14 cellular contexts compared by ENCODE assay signal in the genomic region with DNA sequence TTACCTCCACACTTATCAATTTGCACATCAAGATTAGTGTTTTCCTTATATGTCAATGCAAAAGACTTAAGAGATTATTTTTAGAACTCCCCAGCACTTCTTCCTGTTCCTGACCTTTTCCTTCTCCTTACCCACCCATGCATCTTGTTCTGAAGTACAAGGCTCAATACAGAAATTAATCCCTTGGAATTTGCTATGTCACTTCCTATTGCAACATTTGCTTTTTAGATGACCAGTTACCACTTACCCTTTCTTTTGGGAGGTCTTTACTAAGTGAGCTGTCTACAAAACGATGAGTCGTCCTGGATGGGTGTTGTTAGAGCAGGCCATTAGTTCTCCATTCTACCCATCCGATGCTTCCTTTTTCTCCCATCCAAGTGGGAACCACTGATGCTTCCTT.
DNase-seq lines count a peak whose midpoint lies in the region; ATAC-seq, FAIRE-seq and TF ChIP-seq lines count a peak whose summit lies in the region.
"Had no signal": no experiment of that assay in that cellular context is flagged by ENCODE, and none has a peak within 500 bp of the region (broad histone marks: within the 10 kb centered on the region; RNA-seq: fewer than 3 reads in every experiment).

No MANE protein-coding gene starts in this region.

- H3K4me3 ChIP-seq in A549 = no peak overlapping the region
- no peak overlapping the region for H3K4me3 ChIP-seq in fibroblast of villous mesenchyme (ENCODE audit: low read depth, low read length)
- H3K4me3 ChIP-seq: upper lobe of right lung had no signal

- DNase-seq in A549 (ENCODE audit: low read depth in 1 of 2, low spot score in 1 of 2) = peak; percentile 55 to 94
- peak; percentile 99 for DNase-seq in HCEC 1CT
- peak; percentile 97 for DNase-seq in SK-MEL-5 (ENCODE audit: low read depth, low spot score)
- DNase-seq in fibroblast of villous mesenchyme (ENCODE audit: low read depth) = peak; percentile 88
- no peak for DNase-seq in left ventricle myocardium superior
- no peak for DNase-seq in nephron progenitor cell
- DNase-seq in activated CD4-positive, CD25-positive, alpha-beta regulatory T cell (lab: John Stamatoyannopoulos, UW) = no peak
- DNase-seq: NCI-H1436, upper lobe of right lung had no signal

- CTCF ChIA-PET in A549 (lab: Yijun Ruan, JAX) = no interaction called here

- in situ Hi-C loops in SK-MEL-5 (cut with HindIII; ENCODE audit: low pct_unique_long_range_greater_than_20kb, low sequenced_read_pairs) = no loop called here

- H3K4me1 Mint-ChIP-seq in nephron progenitor cell = peaks cover 8% of the 10 kb centered on the region

- no peaks in the 10 kb centered on the region for H3K9me3 Mint-ChIP-seq in nephron progenitor cell

- WGBS in A549 (ENCODE audit: missing lambda C conversion rate) = 0% methylated on average over 3 of the region's 3 CpGs

- no peak for TF ChIP-seq POLR2A in A549 (IDR thresholded peaks at IDR 0.05; ENCODE audit: low read length)

- no peaks in the 10 kb centered on the region for H3K36me3 Mint-ChIP-seq in nephron progenitor cell (ENCODE audit: low read depth)

- H3K9me3 ChIP-seq in A549 = no peaks in the 10 kb centered on the region
- H3K9me3 ChIP-seq: upper lobe of right lung had no signal

- H3K4me3 Mint-ChIP-seq in nephron progenitor cell = no peak overlapping the region

- H3K27ac Mint-ChIP-seq in nephron progenitor cell = no peak overlapping the region

- H3K27ac ChIP-seq in A549 = peak overlapping the region; percentile 82 to 84
- H3K27ac ChIP-seq: upper lobe of right lung, VCaP had no signal

- intact Hi-C loops in left ventricle myocardium superior (cut with micrococcal nuclease) = no loop called here

- peak; percentile 81 to 86; a peak in 4 of 5 replicates for TF ChIP-seq EP300 in A549 (IDR thresholded peaks at IDR 0.05)

- peak; percentile 89 to 94 for ATAC-seq in A549
- no peak for ATAC-seq in left ventricle myocardium superior
- no peak for ATAC-seq in HG03439 (IDR thresholded peaks at IDR 0.05; ENCODE audit: unreplicated experiment)
- ATAC-seq: HCT116, sciatic nerve, upper lobe of right lung had no signal

- TF ChIP-seq CTCF in A549 (IDR thresholded peaks at IDR 0.05) (no peak), fibroblast of villous mesenchyme (IDR thresholded peaks at IDR 0.05; ENCODE audit: insufficient read depth, low read depth, low read length) (no peak), nephron progenitor cell (IDR thresholded peaks at IDR 0.05) (no peak)

- peak; percentile 61 for FAIRE-seq in A549 (lab: Jason Lieb, UNC)
- FAIRE-seq: colon had no signal

- peaks cover 56% of the 10 kb centered on the region for H3K4me1 ChIP-seq in A549
- H3K4me1 ChIP-seq: upper lobe of right lung had no signal

- TF ChIP-seq RAD21 in A549 (conservative IDR thresholded peaks at IDR 0.05 in 1 of 2, IDR thresholded peaks at IDR 0.05 in 1 of 2) = peak in 1 of 2 experiments; percentile 46; a peak in 2 of 5 replicates

- H3K4me2 ChIP-seq in A549 = peak overlapping the region; percentile 65

- peaks cover 5% of the 10 kb centered on the region for H3K27me3 Mint-ChIP-seq in nephron progenitor cell (ENCODE audit: low read depth, poor library complexity)

- POLR2A ChIA-PET in A549 (lab: Yijun Ruan, JAX) = no interaction called here

TF ChIP-seq in A549, 52 proteins besides CTCF, POLR2A, EP300 and RAD21 (continues in another document):
- TF ChIP-seq RFX5 (IDR thresholded peaks at IDR 0.05) (no peak), MAZ (IDR thresholded peaks at IDR 0.05; ENCODE audit: borderline replicate concordance, low read depth, low read length) (no peak), RCOR1 (IDR thresholded peaks at IDR 0.05; ENCODE audit: low read depth, low read length) (no peak), SMC3 (IDR thresholded peaks at IDR 0.05) (peak; percentile 39), NR3C1 (IDR thresholded peaks at IDR 0.05) (no peak), CHD4 (IDR thresholded peaks at IDR 0.05; ENCODE audit: borderline replicate concordance) (no peak), KDM1A (IDR thresholded peaks at IDR 0.05; ENCODE audit: low read depth) (no peak), ZNF302 (CRISPR knock-in tag; IDR thresholded peaks at IDR 0.05) (no peak), FOSL2 (IDR thresholded peaks at IDR 0.05) (peak; percentile 85), FOSL2 (CRISPR knock-in tag; IDR thresholded peaks at IDR 0.05) (peak; percentile 100), KDM5A (IDR thresholded peaks at IDR 0.05) (no peak), HOXB5 (CRISPR knock-in tag; IDR thresholded peaks at IDR 0.05) (no peak), CEBPB (IDR thresholded peaks at IDR 0.05) (peak; percentile 90 to 98), CBX2 (IDR thresholded peaks at IDR 0.05; ENCODE audit: borderline replicate concordance, low read depth) (no peak), NFE2L2 (conservative IDR thresholded peaks at IDR 0.05; ENCODE audit: low read length) (peak; percentile 97), HEYL (CRISPR knock-in tag; IDR thresholded peaks at IDR 0.05) (peak; percentile 30; the same call in 1 of the 2 replicates), PHF8 (IDR thresholded peaks at IDR 0.05; ENCODE audit: borderline replicate concordance, low read depth) (no peak), RNF2 (IDR thresholded peaks at IDR 0.05; ENCODE audit: borderline replicate concordance, low read depth) (no peak), ESRRA (IDR thresholded peaks at IDR 0.05; ENCODE audit: borderline replicate concordance, low read length) (no peak), EHF (CRISPR knock-in tag; IDR thresholded peaks at IDR 0.05) (no peak), POLR2AphosphoS2 (conservative IDR thresholded peaks at IDR 0.05; ENCODE audit: low read length) (no peak), JUNB (IDR thresholded peaks at IDR 0.05) (peak; percentile 84), FOXS1 (CRISPR knock-in tag; IDR thresholded peaks at IDR 0.05) (no peak), ZSCAN20 (CRISPR knock-in tag; IDR thresholded peaks at IDR 0.05) (no peak), CBX8 (IDR thresholded peaks at IDR 0.05) (no peak), MYC (IDR thresholded peaks at IDR 0.05; ENCODE audit: borderline replicate concordance, low read length) (no peak), BHLHE40 (IDR thresholded peaks at IDR 0.05; ENCODE audit: low read depth, low read length) (no peak)
- TF ChIP-seq, protein P1, sequence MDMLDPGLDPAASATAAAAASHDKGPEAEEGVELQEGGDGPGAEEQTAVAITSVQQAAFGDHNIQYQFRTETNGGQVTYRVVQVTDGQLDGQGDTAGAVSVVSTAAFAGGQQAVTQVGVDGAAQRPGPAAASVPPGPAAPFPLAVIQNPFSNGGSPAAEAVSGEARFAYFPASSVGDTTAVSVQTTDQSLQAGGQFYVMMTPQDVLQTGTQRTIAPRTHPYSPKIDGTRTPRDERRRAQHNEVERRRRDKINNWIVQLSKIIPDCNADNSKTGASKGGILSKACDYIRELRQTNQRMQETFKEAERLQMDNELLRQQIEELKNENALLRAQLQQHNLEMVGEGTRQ (IDR thresholded peaks at IDR 0.05) = no peak
- TF ChIP-seq, protein P2, sequence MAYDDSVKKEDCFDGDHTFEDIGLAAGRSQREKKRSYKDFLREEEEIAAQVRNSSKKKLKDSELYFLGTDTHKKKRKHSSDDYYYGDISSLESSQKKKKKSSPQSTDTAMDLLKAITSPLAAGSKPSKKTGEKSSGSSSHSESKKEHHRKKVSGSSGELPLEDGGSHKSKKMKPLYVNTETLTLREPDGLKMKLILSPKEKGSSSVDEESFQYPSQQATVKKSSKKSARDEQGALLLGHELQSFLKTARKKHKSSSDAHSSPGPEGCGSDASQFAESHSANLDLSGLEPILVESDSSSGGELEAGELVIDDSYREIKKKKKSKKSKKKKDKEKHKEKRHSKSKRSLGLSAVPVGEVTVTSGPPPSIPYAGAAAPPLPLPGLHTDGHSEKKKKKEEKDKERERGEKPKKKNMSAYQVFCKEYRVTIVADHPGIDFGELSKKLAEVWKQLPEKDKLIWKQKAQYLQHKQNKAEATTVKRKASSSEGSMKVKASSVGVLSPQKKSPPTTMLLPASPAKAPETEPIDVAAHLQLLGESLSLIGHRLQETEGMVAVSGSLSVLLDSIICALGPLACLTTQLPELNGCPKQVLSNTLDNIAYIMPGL (CRISPR knock-in tag; IDR thresholded peaks at IDR 0.05; ENCODE audit: borderline replicate concordance) = no peak
- TF ChIP-seq, protein P3, sequence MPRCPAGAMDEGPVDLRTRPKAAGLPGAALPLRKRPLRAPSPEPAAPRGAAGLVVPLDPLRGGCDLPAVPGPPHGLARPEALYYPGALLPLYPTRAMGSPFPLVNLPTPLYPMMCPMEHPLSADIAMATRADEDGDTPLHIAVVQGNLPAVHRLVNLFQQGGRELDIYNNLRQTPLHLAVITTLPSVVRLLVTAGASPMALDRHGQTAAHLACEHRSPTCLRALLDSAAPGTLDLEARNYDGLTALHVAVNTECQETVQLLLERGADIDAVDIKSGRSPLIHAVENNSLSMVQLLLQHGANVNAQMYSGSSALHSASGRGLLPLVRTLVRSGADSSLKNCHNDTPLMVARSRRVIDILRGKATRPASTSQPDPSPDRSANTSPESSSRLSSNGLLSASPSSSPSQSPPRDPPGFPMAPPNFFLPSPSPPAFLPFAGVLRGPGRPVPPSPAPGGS (IDR thresholded peaks at IDR 0.05) = 0 out of 3 replicates have a peak, but pooled peaks have one; percentile 53
- TF ChIP-seq, protein P4, sequence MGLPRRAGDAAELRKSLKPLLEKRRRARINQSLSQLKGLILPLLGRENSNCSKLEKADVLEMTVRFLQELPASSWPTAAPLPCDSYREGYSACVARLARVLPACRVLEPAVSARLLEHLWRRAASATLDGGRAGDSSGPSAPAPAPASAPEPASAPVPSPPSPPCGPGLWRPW (IDR thresholded peaks at IDR 0.05) = peak; percentile 59
- TF ChIP-seq, protein P5, sequence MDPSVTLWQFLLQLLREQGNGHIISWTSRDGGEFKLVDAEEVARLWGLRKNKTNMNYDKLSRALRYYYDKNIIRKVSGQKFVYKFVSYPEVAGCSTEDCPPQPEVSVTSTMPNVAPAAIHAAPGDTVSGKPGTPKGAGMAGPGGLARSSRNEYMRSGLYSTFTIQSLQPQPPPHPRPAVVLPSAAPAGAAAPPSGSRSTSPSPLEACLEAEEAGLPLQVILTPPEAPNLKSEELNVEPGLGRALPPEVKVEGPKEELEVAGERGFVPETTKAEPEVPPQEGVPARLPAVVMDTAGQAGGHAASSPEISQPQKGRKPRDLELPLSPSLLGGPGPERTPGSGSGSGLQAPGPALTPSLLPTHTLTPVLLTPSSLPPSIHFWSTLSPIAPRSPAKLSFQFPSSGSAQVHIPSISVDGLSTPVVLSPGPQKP (IDR thresholded peaks at IDR 0.05; ENCODE audit: low read depth, low read length) = no peak

Comparison
In these comparisons a context has a peak if more than half of its experiments do, and no peak if none do; other contexts are left out.
1. ATAC-seq: peak in A549 (2 of 2); none in left ventricle myocardium superior (single experiment) and HG03439 (single experiment).
2. DNase-seq: peak in A549 (2 of 2), HCEC 1CT (single experiment), SK-MEL-5 (single experiment) and fibroblast of villous mesenchyme (single experiment); none in left ventricle myocardium superior (single experiment), nephron progenitor cell (single experiment) and activated CD4-positive, CD25-positive, alpha-beta regulatory T cell (0 of 4).